Comparison of ENCODE assay signal across 17 cellular contexts in genomic region chr7:6315786-6316185, GRCh38. TPM values are rescaled to one million over a fixed set of nuclear protein-coding genes. Genes with fewer than 3 reads are reported as not detected.
DNase-seq lines count a peak whose midpoint lies in the region; ATAC-seq, FAIRE-seq and TF ChIP-seq lines count a peak whose summit lies in the region.
"Had no signal": no experiment of that assay in that cellular context is flagged by ENCODE, and none has a peak within 500 bp of the region (broad histone marks: within the 10 kb centered on the region; RNA-seq: fewer than 3 reads in every experiment).

No MANE protein-coding gene starts in this region.

- H3K4me1 Mint-ChIP-seq in chondrocyte (ENCODE audit: low read depth) (peaks cover 18% of the 10 kb centered on the region), endothelial cell (ENCODE audit: unreplicated experiment) (peaks cover 9% of the 10 kb centered on the region)

- H3K36me3 ChIP-seq in MM.1S (replicated peaks; ENCODE audit: insufficient read depth, low read length), result no peaks in the 10 kb centered on the region
- H3K36me3 ChIP-seq: Peyer's patch, SJCRH30 had no signal

- H3K4me1 ChIP-seq in A549 (peaks cover 12% of the 10 kb centered on the region), MM.1S (ENCODE audit: low read length) (peaks cover 22% of the 10 kb centered on the region)
- H3K4me1 ChIP-seq: Peyer's patch had no signal

- DNase-seq in A549 (ENCODE audit: low read depth in 1 of 2, low spot score in 1 of 2), result no peak
- DNase-seq in MM.1S, result peak; percentile 97
- no peak for DNase-seq in chondrocyte (ENCODE audit: low spot score)
- DNase-seq in retinal pigment epithelial cell (ENCODE audit: low read depth), result peak; percentile 39
- DNase-seq in endothelial cell (ENCODE audit: low spot score), result no peak
- DNase-seq in stimulated activated naive CD8-positive, alpha-beta T cell treated with anti-CD3 and anti-CD28 coated beads, Interleukin-15, Interleukin-2, amounts not matched to agents 100 U/mL and 50 U/mL, for 24 hours, result no peak
- no peak for DNase-seq in C1 segment of cervical spinal cord (lab: John Stamatoyannopoulos, UW)
- DNase-seq: Calu3; CD4-positive, alpha-beta T cell; DMS79; H9; NCI-H1092; NCI-H2081 treated with DMSO at 0.1 percent for 48 hours; NCI-H510A treated with DMSO at 0.1 percent for 48 hours; Peyer's patch; SJCRH30 had no signal

- no peaks in the 10 kb centered on the region for H3K79me2 ChIP-seq in MM.1S (ENCODE audit: low read length)

- H3K27me3 ChIP-seq in MM.1S (replicated peaks; ENCODE audit: insufficient read depth, low read length), result no peaks in the 10 kb centered on the region
- H3K27me3 ChIP-seq: Peyer's patch, SJCRH30 had no signal

- POLR2A ChIA-PET in A549 (lab: Yijun Ruan, JAX), result no interaction called here

- no peak for FAIRE-seq in A549 (lab: Jason Lieb, UNC)

- H3K27me3 Mint-ChIP-seq in chondrocyte (ENCODE audit: low read depth) (no peaks in the 10 kb centered on the region), endothelial cell (ENCODE audit: unreplicated experiment) (no peaks in the 10 kb centered on the region)
- H3K27me3 Mint-ChIP-seq: CD4-positive, alpha-beta T cell had no signal

- H2AFZ ChIP-seq in MM.1S (ENCODE audit: low read length), result peak overlapping the region; percentile 39

- no peaks in the 10 kb centered on the region for H3K9me3 Mint-ChIP-seq in chondrocyte (ENCODE audit: low read depth)
- H3K9me3 Mint-ChIP-seq in endothelial cell (ENCODE audit: unreplicated experiment), result no peaks in the 10 kb centered on the region
- H3K9me3 Mint-ChIP-seq: CD4-positive, alpha-beta T cell; H9 had no signal

- H3K9me3 ChIP-seq in A549 (no peaks in the 10 kb centered on the region), MM.1S (replicated peaks; ENCODE audit: insufficient read depth, low read length) (no peaks in the 10 kb centered on the region)
- H3K9me3 ChIP-seq: Peyer's patch, SJCRH30 had no signal

- peaks cover 23% of the 10 kb centered on the region for H3F3A ChIP-seq in MM.1S (ENCODE audit: insufficient read depth, low read length)

- H3K27ac Mint-ChIP-seq in chondrocyte (ENCODE audit: unreplicated experiment), result peak overlapping the region; percentile 63
- H3K27ac Mint-ChIP-seq in endothelial cell (ENCODE audit: unreplicated experiment), result no peak overlapping the region
- H3K27ac Mint-ChIP-seq: CD4-positive, alpha-beta T cell; H9 had no signal

- H3K36me3 Mint-ChIP-seq in chondrocyte (ENCODE audit: low read depth) (no peaks in the 10 kb centered on the region), endothelial cell (ENCODE audit: low read depth, unreplicated experiment) (no peaks in the 10 kb centered on the region)

- TF ChIP-seq CTCF in A549 (IDR thresholded peaks at IDR 0.05), result no peak
- TF ChIP-seq CTCF in MM.1S (IDR thresholded peaks at IDR 0.05; ENCODE audit: low read length), result no peak
- no peak for TF ChIP-seq CTCF in chondrocyte (IDR thresholded peaks at IDR 0.05)
- no peak for TF ChIP-seq CTCF in retinal pigment epithelial cell (conservative IDR thresholded peaks at IDR 0.05; ENCODE audit: low read depth, low read length)
- no peak for TF ChIP-seq CTCF in endothelial cell (IDR thresholded peaks at IDR 0.05; ENCODE audit: unreplicated experiment)

- ATAC-seq in A549 (no peak), GM19035 (IDR thresholded peaks at IDR 0.05; ENCODE audit: unreplicated experiment) (no peak)
- no peak for ATAC-seq in stimulated activated naive CD8-positive, alpha-beta T cell treated with anti-CD3 and anti-CD28 coated beads, Interleukin-15, Interleukin-2, amounts not matched to agents 100 U/mL and 50 U/mL, for 24 hours

- TF ChIP-seq EP300 in A549 (IDR thresholded peaks at IDR 0.05), result no peak

- H3K4me3 ChIP-seq in A549 (no peak overlapping the region), MM.1S (ENCODE audit: low read length) (no peak overlapping the region; the same call in 1 of the 2 replicates), retinal pigment epithelial cell (ENCODE audit: low read length) (no peak overlapping the region)
- H3K4me3 ChIP-seq: Peyer's patch, SJCRH30 had no signal

- TF ChIP-seq RAD21 in A549 (conservative IDR thresholded peaks at IDR 0.05 in 1 of 2, IDR thresholded peaks at IDR 0.05 in 1 of 2), result no peak

- H3K9me2 ChIP-seq in MM.1S (replicated peaks; ENCODE audit: insufficient read depth, low read length), result no peaks in the 10 kb centered on the region

- CTCF ChIA-PET in A549 (lab: Yijun Ruan, JAX), result interaction anchor here (0.7 to 1.3 kb wide), 5 partner anchors 10 to 155 kb away, joined by 3 to 4 read pairs (median 3); no protein-coding TSS in a partner anchor

- H3K27ac ChIP-seq in A549 (peak overlapping the region in 1 of 2 experiments; percentile 67; a peak in 3 of 6 replicates), MM.1S (ENCODE audit: low read length) (peak overlapping the region; percentile 90)
- H3K27ac ChIP-seq: Peyer's patch, SJCRH30 had no signal

- 79% methylated on average over 8 of the region's 8 CpGs for WGBS in A549 (ENCODE audit: missing lambda C conversion rate)

- peak overlapping the region; percentile 38; the same call in 1 of the 2 replicates for H3K9ac ChIP-seq in MM.1S (ENCODE audit: low read length)

- no peak for TF ChIP-seq POLR2A in A549 (IDR thresholded peaks at IDR 0.05; ENCODE audit: low read length)

- no peaks in the 10 kb centered on the region for H4K20me1 ChIP-seq in MM.1S (ENCODE audit: insufficient read depth, low read length)

- H3K4me2 ChIP-seq in A549, result no peak overlapping the region
- H3K4me2 ChIP-seq in MM.1S (ENCODE audit: low read depth, low read length), result peak overlapping the region; percentile 47

- no peak overlapping the region for H3K4me3 Mint-ChIP-seq in chondrocyte (ENCODE audit: unreplicated experiment)
- no peak overlapping the region for H3K4me3 Mint-ChIP-seq in endothelial cell (ENCODE audit: unreplicated experiment)
- H3K4me3 Mint-ChIP-seq: CD4-positive, alpha-beta T cell; H9 had no signal

TF ChIP-seq in A549, 52 proteins besides CTCF, POLR2A, EP300 and RAD21:
- TF ChIP-seq MAZ (IDR thresholded peaks at IDR 0.05; ENCODE audit: borderline replicate concordance, low read depth, low read length) (no peak), HMGXB4 (CRISPR knock-in tag; IDR thresholded peaks at IDR 0.05; ENCODE audit: borderline replicate concordance) (no peak), MAFK (IDR thresholded peaks at IDR 0.05; ENCODE audit: partially characterized antibody) (peak; percentile 9), PHF8 (IDR thresholded peaks at IDR 0.05; ENCODE audit: borderline replicate concordance, low read depth) (no peak)
TF ChIP-seq in A549: peak in this region for 1.

RNA-seq across cellular contexts. Expression of gene FAM220A, which starts 33.0 kb away (rescaled TPM):
- polyA plus RNA-seq in A549 (2011; rRNA removed), result 33.0 and 34.3 TPM in 2 replicates
- 12.3 and 13.4 TPM in 2 replicates for polyA plus RNA-seq in A549 (2012; cell fraction: cytosol; rRNA removed)
- 5.5 TPM in 2 replicates for polyA plus RNA-seq in A549 (2012; cell fraction: nucleus; rRNA removed)
- 12.9 to 14.0 TPM (median 13.2 TPM) in 3 replicates for polyA plus RNA-seq in A549 (2017; fragmentation: RNase III; extraction: RNeasy Plus Mini Kit Qiagen cat#74134 plus additional on column Dnase treatment)
- 17.2 and 17.6 TPM in 2 replicates for polyA minus RNA-seq in A549 (2011; rRNA and poly(A)+ RNA removed)
- 30.8 to 39.0 TPM (median 32.2 TPM) in 3 replicates for total RNA-seq in chondrocyte
- total RNA-seq in endothelial cell (ENCODE audit: unreplicated experiment), result 15.6 TPM

RNA-seq across cellular contexts. Expression of gene CYTH3, which starts 43.4 kb away (rescaled TPM):
- polyA plus RNA-seq in A549 (2011; rRNA removed) (15.5 and 18.6 TPM in 2 replicates), A549 (2017; fragmentation: RNase III; extraction: RNeasy Plus Mini Kit Qiagen cat#74134 plus additional on column Dnase treatment) (22.0 to 24.2 TPM (median 22.9 TPM) in 3 replicates)
- 30.6 and 31.2 TPM in 2 replicates for polyA plus RNA-seq in A549 (2012; cell fraction: cytosol; rRNA removed)
- polyA plus RNA-seq in A549 (2012; cell fraction: nucleus; rRNA removed), result 86.5 and 97.8 TPM in 2 replicates
- polyA minus RNA-seq in A549 (2011; rRNA and poly(A)+ RNA removed), result 12.8 and 15.3 TPM in 2 replicates
- total RNA-seq in chondrocyte (52.9 to 59.7 TPM (median 58.4 TPM) in 3 replicates), endothelial cell (ENCODE audit: unreplicated experiment) (24.3 TPM)

RNA-seq across cellular contexts. Expression of gene RAC1, which starts 58.5 kb away (rescaled TPM):
- polyA plus RNA-seq in A549 (2011; rRNA removed) (446 and 516 TPM in 2 replicates), A549 (2017; fragmentation: RNase III; extraction: RNeasy Plus Mini Kit Qiagen cat#74134 plus additional on column Dnase treatment) (220 to 239 TPM (median 228 TPM) in 3 replicates)
- 334 and 374 TPM in 2 replicates for polyA plus RNA-seq in A549 (2012; cell fraction: cytosol; rRNA removed)
- 111 and 169 TPM in 2 replicates for polyA plus RNA-seq in A549 (2012; cell fraction: nucleus; rRNA removed)
- 144 and 149 TPM in 2 replicates for polyA minus RNA-seq in A549 (2011; rRNA and poly(A)+ RNA removed)
- total RNA-seq in chondrocyte (224 to 293 TPM (median 282 TPM) in 3 replicates), endothelial cell (ENCODE audit: unreplicated experiment) (307 TPM)

Comparison
In these comparisons a context has a peak if more than half of its experiments do, and no peak if none do; other contexts are left out.
1. DNase-seq: peak in MM.1S (single experiment) and retinal pigment epithelial cell (single experiment); none in A549 (0 of 2), chondrocyte (single experiment), endothelial cell (single experiment), stimulated activated naive CD8-positive, alpha-beta T cell treated with anti-CD3 and anti-CD28 coated beads, Interleukin-15, Interleukin-2, amounts not matched to agents 100 U/mL and 50 U/mL, for 24 hours (single experiment) and C1 segment of cervical spinal cord (0 of 14).